Comparison of ENCODE assay signal across 8 cellular contexts in the genomic region with DNA sequence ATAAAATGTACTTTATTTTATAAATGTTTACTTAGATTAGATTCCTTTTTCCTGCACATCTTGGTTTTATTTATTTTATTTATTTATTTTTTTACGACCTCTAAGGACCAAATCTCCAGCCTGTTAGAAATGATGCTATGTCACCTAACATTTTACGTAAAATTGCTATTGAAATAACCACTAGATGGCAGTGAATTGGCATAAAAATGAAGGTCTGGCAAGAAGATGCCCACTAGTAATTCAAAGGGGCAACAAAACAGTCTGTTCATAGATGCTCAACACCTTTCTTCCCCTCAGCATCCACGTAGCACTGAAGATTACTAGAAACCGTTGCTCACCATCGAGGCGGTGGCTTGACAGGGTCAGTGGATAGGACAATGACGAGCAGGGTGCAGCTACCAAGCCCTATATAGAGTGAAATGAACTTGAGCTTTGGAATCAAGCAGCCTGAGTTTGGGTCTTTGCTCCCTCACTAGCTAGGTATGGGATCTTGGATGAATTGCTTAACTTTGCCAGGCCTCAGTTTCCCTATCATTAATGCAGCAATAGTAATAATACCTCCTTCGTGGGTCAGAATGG.
A peak's percentile ranks its signal among the peaks of the same experiment; 100 is the strongest.
DNase-seq lines count a peak whose midpoint lies in the region; ATAC-seq, FAIRE-seq and TF ChIP-seq lines count a peak whose summit lies in the region.

No MANE protein-coding gene starts in this region.

- peaks cover 13% of the 10 kb centered on the region for H3K9me3 Mint-ChIP-seq in nephron

- H3K36me3 Mint-ChIP-seq in nephron (ENCODE audit: low read depth), result no peaks in the 10 kb centered on the region

- peaks cover 33% of the 10 kb centered on the region for H3K4me1 Mint-ChIP-seq in nephron

- peak overlapping the region in 2 of 3 experiments; percentile 5 to 21 for H3K27ac Mint-ChIP-seq in nephron

- ATAC-seq in HG03571 (IDR thresholded peaks at IDR 0.05; ENCODE audit: unreplicated experiment) (no peak), HG03196 (IDR thresholded peaks at IDR 0.05; ENCODE audit: unreplicated experiment) (no peak)

- TF ChIP-seq CTCF in 22Rv1 (IDR thresholded peaks at IDR 0.05), result peak; percentile 73
- TF ChIP-seq CTCF in nephron (IDR thresholded peaks at IDR 0.05; ENCODE audit: unreplicated experiment in 3 of 3), result peak; percentile 62 to 74 (median 67)

- H3K27me3 Mint-ChIP-seq in nephron (ENCODE audit: low read depth), result no peaks in the 10 kb centered on the region

- DNase-seq in GM12892 (ENCODE audit: insufficient read length) (no peak), NCI-H69 (lab: John Stamatoyannopoulos, UW) (peak; percentile 83), dermis blood vessel endothelial cell (peak; percentile 53), MV-4-11 (lab: John Stamatoyannopoulos, UW) (no peak)

- peak; percentile 53 for FAIRE-seq in GM12892 (lab: Jason Lieb, UNC)

- no peak overlapping the region for H3K4me3 Mint-ChIP-seq in nephron

- no peak overlapping the region for H3K27ac ChIP-seq in 22Rv1

- no peak for TF ChIP-seq POLR2A in GM12892 (IDR thresholded peaks at IDR 0.05; ENCODE audit: low read depth, low read length)

Comparison
In these comparisons a context has a peak if more than half of its experiments do, and no peak if none do; other contexts are left out.
1. DNase-seq: peak in NCI-H69 (single experiment) and dermis blood vessel endothelial cell (single experiment); none in GM12892 (single experiment) and MV-4-11 (single experiment).